ENCODE assay signal across 1 cellular context in the genomic region with DNA sequence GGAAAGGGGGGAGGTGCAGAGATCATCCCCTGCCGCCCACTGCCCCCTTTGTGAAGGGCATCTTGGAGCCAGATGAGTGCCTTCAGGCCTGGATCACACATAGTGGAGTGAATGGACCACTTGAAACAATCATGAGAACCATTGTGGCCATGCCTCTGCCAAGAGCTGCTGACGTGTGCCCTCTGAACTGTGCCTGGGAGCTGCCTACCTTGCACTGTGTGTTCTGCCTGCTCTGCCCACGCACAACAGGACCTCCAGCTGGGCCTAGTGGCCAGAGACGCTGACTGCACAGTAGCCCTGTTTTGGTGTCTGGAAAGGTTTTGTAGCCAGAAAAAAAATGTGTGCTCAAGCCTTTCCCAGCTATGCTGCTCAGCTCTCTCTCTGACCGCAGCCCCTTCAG.
TF ChIP-seq lines count a peak whose summit lies in the region.

No MANE protein-coding gene starts in this region.

TF ChIP-seq in WTC11, 78 proteins besides CTCF, POLR2A, EP300 and RAD21 (continued from another document):
- TF ChIP-seq, protein P1, sequence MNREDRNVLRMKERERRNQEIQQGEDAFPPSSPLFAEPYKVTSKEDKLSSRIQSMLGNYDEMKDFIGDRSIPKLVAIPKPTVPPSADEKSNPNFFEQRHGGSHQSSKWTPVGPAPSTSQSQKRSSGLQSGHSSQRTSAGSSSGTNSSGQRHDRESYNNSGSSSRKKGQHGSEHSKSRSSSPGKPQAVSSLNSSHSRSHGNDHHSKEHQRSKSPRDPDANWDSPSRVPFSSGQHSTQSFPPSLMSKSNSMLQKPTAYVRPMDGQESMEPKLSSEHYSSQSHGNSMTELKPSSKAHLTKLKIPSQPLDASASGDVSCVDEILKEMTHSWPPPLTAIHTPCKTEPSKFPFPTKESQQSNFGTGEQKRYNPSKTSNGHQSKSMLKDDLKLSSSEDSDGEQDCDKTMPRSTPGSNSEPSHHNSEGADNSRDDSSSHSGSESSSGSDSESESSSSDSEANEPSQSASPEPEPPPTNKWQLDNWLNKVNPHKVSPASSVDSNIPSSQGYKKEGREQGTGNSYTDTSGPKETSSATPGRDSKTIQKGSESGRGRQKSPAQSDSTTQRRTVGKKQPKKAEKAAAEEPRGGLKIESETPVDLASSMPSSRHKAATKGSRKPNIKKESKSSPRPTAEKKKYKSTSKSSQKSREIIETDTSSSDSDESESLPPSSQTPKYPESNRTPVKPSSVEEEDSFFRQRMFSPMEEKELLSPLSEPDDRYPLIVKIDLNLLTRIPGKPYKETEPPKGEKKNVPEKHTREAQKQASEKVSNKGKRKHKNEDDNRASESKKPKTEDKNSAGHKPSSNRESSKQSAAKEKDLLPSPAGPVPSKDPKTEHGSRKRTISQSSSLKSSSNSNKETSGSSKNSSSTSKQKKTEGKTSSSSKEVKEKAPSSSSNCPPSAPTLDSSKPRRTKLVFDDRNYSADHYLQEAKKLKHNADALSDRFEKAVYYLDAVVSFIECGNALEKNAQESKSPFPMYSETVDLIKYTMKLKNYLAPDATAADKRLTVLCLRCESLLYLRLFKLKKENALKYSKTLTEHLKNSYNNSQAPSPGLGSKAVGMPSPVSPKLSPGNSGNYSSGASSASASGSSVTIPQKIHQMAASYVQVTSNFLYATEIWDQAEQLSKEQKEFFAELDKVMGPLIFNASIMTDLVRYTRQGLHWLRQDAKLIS (CRISPR knock-in tag; IDR thresholded peaks at IDR 0.05; ENCODE audit: borderline replicate concordance), result no peak
- no peak for TF ChIP-seq PRRX2 (CRISPR knock-in tag; IDR thresholded peaks at IDR 0.05)
